ENCODE assay signal across 8 cellular contexts in genomic region chr12:18224745-18225144, GRCh38. TPM values are rescaled to one million over a fixed set of nuclear protein-coding genes. Genes with fewer than 3 reads are reported as not detected.
DNase-seq lines count a peak whose midpoint lies in the region; ATAC-seq and TF ChIP-seq lines count a peak whose summit lies in the region.

No MANE protein-coding gene starts in this region.

- no peaks in the 10 kb centered on the region for H4K20me1 ChIP-seq in MM.1S (ENCODE audit: insufficient read depth, low read length)
- H4K20me1 ChIP-seq in Karpas-422 (ENCODE audit: insufficient read depth, low read depth, low read length) = no peaks in the 10 kb centered on the region

- no peaks in the 10 kb centered on the region for H3K4me1 Mint-ChIP-seq in stimulated activated naive CD8-positive, alpha-beta T cell treated with anti-CD3 and anti-CD28 coated beads, Interleukin-15, amount 100 ng/mL, for 72 hours

- peak; percentile 81 for ATAC-seq in SK-N-SH treated with all-trans-retinoic acid at 6 μM for 48 hours
- no peak for ATAC-seq in stimulated activated naive CD8-positive, alpha-beta T cell treated with anti-CD3 and anti-CD28 coated beads, Interleukin-15, amount 100 ng/mL, for 72 hours

- H3K4me3 Mint-ChIP-seq in stimulated activated naive CD8-positive, alpha-beta T cell treated with anti-CD3 and anti-CD28 coated beads, Interleukin-15, amount 100 ng/mL, for 72 hours = no peak overlapping the region

- H3K27me3 Mint-ChIP-seq in stimulated activated naive CD8-positive, alpha-beta T cell treated with anti-CD3 and anti-CD28 coated beads, Interleukin-15, amount 100 ng/mL, for 72 hours = no peaks in the 10 kb centered on the region

- no peaks in the 10 kb centered on the region for H3K79me2 ChIP-seq in MM.1S (ENCODE audit: low read length)
- no peaks in the 10 kb centered on the region for H3K79me2 ChIP-seq in Karpas-422 (ENCODE audit: low read length)

- H3K9ac ChIP-seq in MM.1S (ENCODE audit: low read length) = no peak overlapping the region
- no peak overlapping the region for H3K9ac ChIP-seq in Karpas-422 (ENCODE audit: low read length)

- no peak overlapping the region for H3K27ac Mint-ChIP-seq in stimulated activated naive CD8-positive, alpha-beta T cell treated with anti-CD3 and anti-CD28 coated beads, Interleukin-15, amount 100 ng/mL, for 72 hours

- 0 out of 2 replicates have a peak, but pooled peaks cover 6% of the 10 kb centered on the region for H3K4me1 ChIP-seq in MM.1S (ENCODE audit: low read length)
- no peaks in the 10 kb centered on the region for H3K4me1 ChIP-seq in Karpas-422 (ENCODE audit: low read length)

- H3K9me3 Mint-ChIP-seq in stimulated activated naive CD8-positive, alpha-beta T cell treated with anti-CD3 and anti-CD28 coated beads, Interleukin-15, amount 100 ng/mL, for 72 hours = no peaks in the 10 kb centered on the region

- no peaks in the 10 kb centered on the region for H3K9me3 ChIP-seq in MM.1S (replicated peaks; ENCODE audit: insufficient read depth, low read length)
- H3K9me3 ChIP-seq in Karpas-422 (ENCODE audit: low read length) = no peaks in the 10 kb centered on the region

- H3K4me2 ChIP-seq in MM.1S (ENCODE audit: low read depth, low read length) (no peak overlapping the region), Karpas-422 (ENCODE audit: low read depth, low read length, poor library complexity, severe bottlenecking) (no peak overlapping the region)

- H3K36me3 ChIP-seq in MM.1S (replicated peaks; ENCODE audit: insufficient read depth, low read length) (no peaks in the 10 kb centered on the region), Karpas-422 (ENCODE audit: insufficient read depth, low read length) (no peaks in the 10 kb centered on the region)

- H3K27me3 ChIP-seq in MM.1S (replicated peaks; ENCODE audit: insufficient read depth, low read length) = no peaks in the 10 kb centered on the region
- H3K27me3 ChIP-seq in Karpas-422 (ENCODE audit: low read length) = no peaks in the 10 kb centered on the region

- H3K4me3 ChIP-seq in MM.1S (ENCODE audit: low read length) (no peak overlapping the region), Karpas-422 (ENCODE audit: low read length) (no peak overlapping the region)

- H3K9me2 ChIP-seq in MM.1S (replicated peaks; ENCODE audit: insufficient read depth, low read length) = no peaks in the 10 kb centered on the region
- no peaks in the 10 kb centered on the region for H3K9me2 ChIP-seq in Karpas-422 (replicated peaks; ENCODE audit: insufficient read depth, low read length)

- peak; percentile 89 for DNase-seq in DMS53 treated with DMSO at 0.1 percent for 48 hours (lab: John Stamatoyannopoulos, UW; ENCODE audit: unreplicated experiment)
- DNase-seq in MM.1S = peak; percentile 36
- DNase-seq in iPS-NIHi7 (ENCODE audit: extremely low spot score) = peak; percentile 16
- DNase-seq in Karpas-422 = no peak
- no peak for DNase-seq in NCI-H187 treated with DMSO at 0.1 percent for 48 hours (lab: John Stamatoyannopoulos, UW)
- DNase-seq in C1 segment of cervical spinal cord (lab: John Stamatoyannopoulos, UW) = no peak
- no peak for DNase-seq in stimulated activated naive CD8-positive, alpha-beta T cell treated with anti-CD3 and anti-CD28 coated beads, Interleukin-15, amount 100 ng/mL, for 72 hours

- H3K27ac ChIP-seq in MM.1S (ENCODE audit: low read length) = no peak overlapping the region
- H3K27ac ChIP-seq in Karpas-422 (ENCODE audit: low read length) = no peak overlapping the region

- H2AFZ ChIP-seq in MM.1S (ENCODE audit: low read length) (no peak overlapping the region), Karpas-422 (ENCODE audit: low read length) (no peak overlapping the region)

- no peaks in the 10 kb centered on the region for H3F3A ChIP-seq in MM.1S (ENCODE audit: insufficient read depth, low read length)

- TF ChIP-seq CTCF in MM.1S (IDR thresholded peaks at IDR 0.05; ENCODE audit: low read length) = peak; percentile 35

TF ChIP-seq in SK-N-SH treated with all-trans-retinoic acid at 6 μM for 48 hours, 23 proteins besides CTCF, POLR2A, EP300 and RAD21:
- no peak for TF ChIP-seq ESRRG (CRISPR knock-in tag; IDR thresholded peaks at IDR 0.05)
- no peak for TF ChIP-seq SNAI2 (CRISPR knock-in tag; IDR thresholded peaks at IDR 0.05)
- TF ChIP-seq ARNTL (CRISPR knock-in tag; IDR thresholded peaks at IDR 0.05; ENCODE audit: borderline replicate concordance, low read depth) = no peak

RNA-seq across cellular contexts. Expression of gene PIK3C2G, which starts 36.6 kb away (rescaled TPM):
- total RNA-seq in Karpas-422 (2014; rRNA removed; shearing (Covaris generic); ENCODE audit: low replicate concordance) = not detected in 2 replicates

Comparison
In these comparisons a context has a peak if more than half of its experiments do, and no peak if none do; other contexts are left out.
1. DNase-seq: peak in DMS53 treated with DMSO at 0.1 percent for 48 hours (single experiment), MM.1S (single experiment) and iPS-NIHi7 (single experiment); none in Karpas-422 (single experiment), NCI-H187 treated with DMSO at 0.1 percent for 48 hours (single experiment), C1 segment of cervical spinal cord (0 of 14) and stimulated activated naive CD8-positive, alpha-beta T cell treated with anti-CD3 and anti-CD28 coated beads, Interleukin-15, amount 100 ng/mL, for 72 hours (0 of 2).